Comparison of ENCODE assay signal across 10 cellular contexts in genomic region chr3:58683001-58683845, GRCh38. TPM values are rescaled to one million over a fixed set of nuclear protein-coding genes. Genes with fewer than 3 reads are reported as not detected.
DNase-seq lines count a peak whose midpoint lies in the region; ATAC-seq lines count a peak whose summit lies in the region.
"Had no signal": no experiment of that assay in that cellular context is flagged by ENCODE, and none has a peak within 500 bp of the region (broad histone marks: within the 10 kb centered on the region; RNA-seq: fewer than 3 reads in every experiment).

No MANE protein-coding gene starts in this region.

- no peak overlapping the region for H3K4me3 Mint-ChIP-seq in CD4-positive, alpha-beta memory T cell
- no peak overlapping the region for H3K4me3 Mint-ChIP-seq in effector memory CD8-positive, alpha-beta T cell
- H3K4me3 Mint-ChIP-seq: activated naive CD8-positive, alpha-beta T cell had no signal

- H3K27ac ChIP-seq in CD4-positive, alpha-beta memory T cell (ENCODE audit: low read depth, low read length) = no peak overlapping the region

- CTCF ChIA-PET in CD4-positive, alpha-beta memory T cell (lab: Charles Lee; ENCODE audit: partially characterized antibody) = interaction anchor here (0.9 to 1.1 kb wide), 2 partner anchors 11 to 54 kb away, joined by 3 to 4 read pairs; no protein-coding TSS in a partner anchor

- DNase-seq in Daoy (ENCODE audit: low read depth) = peak; percentile 57
- peak; percentile 61 for DNase-seq in LHCN-M2 (ENCODE audit: low read depth)
- DNase-seq in fibroblast of peridontal ligament (ENCODE audit: extremely low read depth) = peak; percentile 14
- DNase-seq in CD4-positive, alpha-beta memory T cell = no peak
- DNase-seq in effector memory CD8-positive, alpha-beta T cell = no peak
- no peak for DNase-seq in dedifferentiated amniotic fluid mesenchymal stem cell (ENCODE audit: extremely low spot score)
- DNase-seq in NCI-H2081 treated with DMSO at 0.1 percent for 48 hours (lab: John Stamatoyannopoulos, UW) = no peak

- no peaks in the 10 kb centered on the region for H3K9me3 ChIP-seq in CD4-positive, alpha-beta memory T cell (ENCODE audit: control insufficient read depth in 1 of 2, low read length in 2 of 2)

- ATAC-seq in GM21381 (IDR thresholded peaks at IDR 0.05; ENCODE audit: unreplicated experiment) = peak; percentile 63
- no peak for ATAC-seq in effector memory CD8-positive, alpha-beta T cell (replicated peaks)

- H3K36me3 Mint-ChIP-seq in CD4-positive, alpha-beta memory T cell = no peaks in the 10 kb centered on the region
- no peaks in the 10 kb centered on the region for H3K36me3 Mint-ChIP-seq in effector memory CD8-positive, alpha-beta T cell (ENCODE audit: insufficient read depth)
- H3K36me3 Mint-ChIP-seq: activated naive CD8-positive, alpha-beta T cell had no signal

- intact Hi-C loops in CD4-positive, alpha-beta memory T cell (cut with micrococcal nuclease) = no loop called here

- H3K4me1 ChIP-seq in CD4-positive, alpha-beta memory T cell (ENCODE audit: insufficient read depth, low read length) = no peaks in the 10 kb centered on the region

- H3K9me3 Mint-ChIP-seq in CD4-positive, alpha-beta memory T cell = peaks cover 0 to 9% (median 0%) of the 10 kb centered on the region in 8 donors
- no peaks in the 10 kb centered on the region for H3K9me3 Mint-ChIP-seq in effector memory CD8-positive, alpha-beta T cell

- POLR2A ChIA-PET in CD4-positive, alpha-beta memory T cell (lab: Charles Lee; ENCODE audit: partially characterized antibody) = no interaction called here

- H3K36me3 ChIP-seq in CD4-positive, alpha-beta memory T cell (ENCODE audit: insufficient read depth, low read length) = no peaks in the 10 kb centered on the region

- H3K4me3 ChIP-seq in CD4-positive, alpha-beta memory T cell (ENCODE audit: low read length in 2 of 2) = no peak overlapping the region

- H3K27me3 Mint-ChIP-seq in CD4-positive, alpha-beta memory T cell = peaks cover 4 to 10% of the 10 kb centered on the region in 2 donors
- H3K27me3 Mint-ChIP-seq in effector memory CD8-positive, alpha-beta T cell = peaks cover 25 to 67% of the 10 kb centered on the region in 2 donors

- no peaks in the 10 kb centered on the region for H3K27me3 ChIP-seq in CD4-positive, alpha-beta memory T cell (ENCODE audit: insufficient read depth, low read length)

- no peaks in the 10 kb centered on the region for H3K4me1 Mint-ChIP-seq in CD4-positive, alpha-beta memory T cell
- no peaks in the 10 kb centered on the region for H3K4me1 Mint-ChIP-seq in effector memory CD8-positive, alpha-beta T cell (ENCODE audit: low read depth in 2 of 2)

- H3K27ac Mint-ChIP-seq in CD4-positive, alpha-beta memory T cell = no peak overlapping the region
- H3K27ac Mint-ChIP-seq in effector memory CD8-positive, alpha-beta T cell = no peak overlapping the region
- H3K27ac Mint-ChIP-seq: activated naive CD8-positive, alpha-beta T cell had no signal

RNA-seq across cellular contexts. Expression of gene FAM3D, which starts 16.6 kb away (rescaled TPM):
- total RNA-seq in Daoy (2014; rRNA removed; shearing (Covaris generic)) = not detected in 2 replicates
- total RNA-seq in LHCN-M2 (2014; rRNA removed) = not detected in 2 replicates
- polyA plus RNA-seq in LHCN-M2 (2012) = not detected
- not detected for total RNA-seq in CD4-positive, alpha-beta memory T cell
- polyA plus RNA-seq in CD4-positive, alpha-beta memory T cell = not detected
- polyA plus RNA-seq: keratinocyte had no signal

Comparison
In these comparisons a context has a peak if more than half of its experiments do, and no peak if none do; other contexts are left out.
1. DNase-seq: peak in Daoy (single experiment), LHCN-M2 (single experiment) and fibroblast of peridontal ligament (single experiment); none in CD4-positive, alpha-beta memory T cell (0 of 5), effector memory CD8-positive, alpha-beta T cell (0 of 3), dedifferentiated amniotic fluid mesenchymal stem cell (single experiment) and NCI-H2081 treated with DMSO at 0.1 percent for 48 hours (single experiment).